Comparison of ENCODE assay signal across 11 cellular contexts in the genomic region with DNA sequence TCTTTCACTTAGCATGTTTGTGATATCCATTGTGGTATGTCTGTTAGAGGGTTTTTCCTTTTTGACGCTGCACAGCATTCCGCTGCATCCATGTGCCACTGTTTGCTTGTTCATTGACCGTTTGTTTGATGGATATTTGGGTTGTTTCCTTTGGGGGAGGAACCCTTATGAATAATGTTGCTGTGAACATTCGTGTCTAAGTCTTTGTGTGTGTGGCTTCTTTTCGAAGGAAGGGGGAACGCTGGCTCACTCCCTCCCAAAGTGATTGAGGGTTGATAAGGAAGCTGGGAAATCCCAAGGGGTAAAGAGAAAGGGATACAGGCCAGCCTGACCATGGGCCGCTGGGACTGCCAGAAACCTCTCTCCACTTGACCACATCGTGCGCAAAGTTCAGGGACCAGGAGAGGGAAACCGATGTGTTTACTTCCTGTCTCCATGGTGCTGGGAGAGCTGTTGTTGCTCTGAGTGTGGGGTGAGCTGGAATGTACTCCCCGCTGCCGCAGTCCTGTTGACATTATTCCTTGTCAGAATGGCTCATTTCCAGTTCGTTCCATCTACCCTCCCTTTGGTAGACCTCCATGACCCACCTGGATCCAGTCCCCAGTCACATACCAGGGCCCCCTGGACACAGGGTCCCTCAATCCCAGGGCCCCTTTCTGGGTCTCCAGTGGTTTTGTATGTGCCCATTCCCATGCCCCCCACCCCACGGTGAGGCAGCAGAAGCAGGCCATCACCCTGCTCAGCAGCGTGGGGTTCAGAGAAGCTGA. TPM values are rescaled to one million over a fixed set of nuclear protein-coding genes. Genes with fewer than 3 reads are reported as not detected.
DNase-seq lines count a peak whose midpoint lies in the region; ATAC-seq, FAIRE-seq and TF ChIP-seq lines count a peak whose summit lies in the region.
"Had no signal": no experiment of that assay in that cellular context is flagged by ENCODE, and none has a peak within 500 bp of the region (broad histone marks: within the 10 kb centered on the region; RNA-seq: fewer than 3 reads in every experiment).

No MANE protein-coding gene starts in this region.

- H3K27ac ChIP-seq in H1 (ENCODE audit: low read depth, low read length) (no peak overlapping the region), testis (peak overlapping the region; percentile 46 to 47)

- WGBS in H1 (ENCODE audit: extremely low coverage in 1 of 2, insufficient coverage in 1 of 2, insufficient read length in 1 of 2, insufficient replicate concordance in 2 of 2, low coverage in 1 of 2, low lambda C conversion rate in 2 of 2, missing lambda C conversion rate in 1 of 2), 2 experiments = 89% methylated on average over 15 of the region's 15 CpGs; no CpG with 5 or more reads in 1 of the 2 experiments
- WGBS in testis, 2 donors = 51 to 52% methylated on average over 15 of the region's 15 CpGs

- H3K4me1 Mint-ChIP-seq in activated naive CD8-positive, alpha-beta T cell treated with anti-CD3 and anti-CD28 coated beads, Interleukin-2, amount 50 U/mL, for 24 hours = no peaks in the 10 kb centered on the region

- no peak overlapping the region for H4K5ac ChIP-seq in H1 (ENCODE audit: insufficient read length, low read depth, low read length)

- H3K9me3 Mint-ChIP-seq in activated naive CD8-positive, alpha-beta T cell treated with anti-CD3 and anti-CD28 coated beads, Interleukin-2, amount 50 U/mL, for 24 hours = peaks cover 4% of the 10 kb centered on the region

- H3K27me3 ChIP-seq in H1 (replicated peaks in 1 of 4; ENCODE audit: control insufficient read depth in 3 of 4, extremely low read depth in 1 of 4, insufficient read depth in 3 of 4, low read length in 3 of 4) (no peaks in the 10 kb centered on the region; a peak in 1 of 7 replicates), testis (no peaks in the 10 kb centered on the region)

- H3K4me3 ChIP-seq in H1 (ENCODE audit: extremely low read depth in 1 of 4, insufficient read depth in 2 of 4, low read depth in 3 of 4, low read length in 4 of 4) (no peak overlapping the region), testis (no peak overlapping the region)
- H3K4me3 ChIP-seq: GM12878 had no signal

- no peak for TF ChIP-seq RAD21 in H1 (IDR thresholded peaks at IDR 0.05 in 1 of 2, conservative IDR thresholded peaks at IDR 0.05 in 1 of 2; ENCODE audit: low read depth in 2 of 2, low read length in 2 of 2)

- TF ChIP-seq POLR2A in H1 (IDR thresholded peaks at IDR 0.05; ENCODE audit: control extremely low read depth in 1 of 2, low read depth in 2 of 2, low read length in 2 of 2) (no peak), testis (IDR thresholded peaks at IDR 0.05) (no peak)

- no peak overlapping the region for H2BK5ac ChIP-seq in H1 (ENCODE audit: low read depth, low read length)

- H3K56ac ChIP-seq in H1 (replicated peaks; ENCODE audit: insufficient read length, low read depth, low read length) = no peak overlapping the region

- H3K79me1 ChIP-seq in H1 (ENCODE audit: low read depth, low read length) = no peaks in the 10 kb centered on the region

- H3K4me1 ChIP-seq in H1 (replicated peaks in 1 of 4; ENCODE audit: control insufficient read depth in 3 of 4, insufficient read depth in 4 of 4, low read length in 3 of 4) (peaks cover 0 to 14% (median 10%) of the 10 kb centered on the region in 4 experiments; a peak in 6 of 7 replicates), testis (peaks cover 28% of the 10 kb centered on the region)

- no peak overlapping the region for H2BK120ac ChIP-seq in H1 (replicated peaks; ENCODE audit: low read depth, low read length)

- no peak overlapping the region for H3K18ac ChIP-seq in H1 (ENCODE audit: extremely low read depth, low read length)

- no peak overlapping the region for H2BK15ac ChIP-seq in H1 (ENCODE audit: low read length)

- no peaks in the 10 kb centered on the region for H3K79me2 ChIP-seq in H1 (ENCODE audit: control insufficient read depth in 1 of 2, insufficient read depth in 2 of 2, low read length in 2 of 2)

- H3K36me3 ChIP-seq in H1 (ENCODE audit: control insufficient read depth in 2 of 4, insufficient read depth in 4 of 4, low read length in 3 of 4) = no peaks in the 10 kb centered on the region
- no peaks in the 10 kb centered on the region for H3K36me3 ChIP-seq in testis (ENCODE audit: low read depth, missing control alignments)

- peaks cover 0 to 2% of the 10 kb centered on the region in 2 experiments for H4K20me1 ChIP-seq in H1 (replicated peaks in 1 of 2; ENCODE audit: control insufficient read depth in 1 of 2, insufficient read depth in 2 of 2, low read length in 2 of 2)

- no peak overlapping the region for H2AK5ac ChIP-seq in H1 (ENCODE audit: low read depth, low read length)

- POLR2A ChIA-PET in H1 (lab: Charles Lee; ENCODE audit: partially characterized antibody) = no interaction called here

- ATAC-seq in HG02938 (IDR thresholded peaks at IDR 0.05; ENCODE audit: unreplicated experiment) = no peak
- no peak for ATAC-seq in GM18909 (IDR thresholded peaks at IDR 0.05; ENCODE audit: poor library complexity, unreplicated experiment)
- ATAC-seq in activated naive CD8-positive, alpha-beta T cell treated with anti-CD3 and anti-CD28 coated beads, Interleukin-2, amount 50 U/mL, for 24 hours = no peak
- ATAC-seq: activated CD4-positive, CD25-positive, alpha-beta regulatory T cell treated with anti-CD3 and anti-CD28 coated beads, Interleukin-2, amount 50 U/mL, for 24 hours; GM12878 had no signal

- CTCF ChIA-PET in H1 (lab: Charles Lee; ENCODE audit: partially characterized antibody) = interaction anchor here (0.6 to 7.8 kb wide), 4 partner anchors 10 to 29 kb away, joined by 3 to 47 read pairs (median 12); no protein-coding TSS in a partner anchor

- H3K14ac ChIP-seq in H1 (ENCODE audit: insufficient read length) = no peak overlapping the region

- no peak overlapping the region for H2BK20ac ChIP-seq in H1 (ENCODE audit: low read length)

- TF ChIP-seq CTCF in H1 (IDR thresholded peaks at IDR 0.05; ENCODE audit: control extremely low read depth in 1 of 3, insufficient read depth in 1 of 3, low read depth in 1 of 3, low read length in 3 of 3) (no peak), testis (IDR thresholded peaks at IDR 0.05) (no peak)

- no peak overlapping the region for H3K23ac ChIP-seq in H1 (ENCODE audit: insufficient read length)

- no peak for TF ChIP-seq EP300 in H1 (IDR thresholded peaks at IDR 0.05; ENCODE audit: borderline replicate concordance in 1 of 2, low read depth in 2 of 2, low read length in 2 of 2)

- H4K91ac ChIP-seq in H1 (replicated peaks; ENCODE audit: insufficient read length, low read length) = no peak overlapping the region

- intact Hi-C loops in testis (cut with DNase I; ENCODE audit: low total_unique reads) = loop anchor here (5.0 kb wide), 1 partner anchor 164 kb away; a partner anchor contains a TSS

- no peak for DNase-seq in H1 (ENCODE audit: low read depth in 1 of 2, low spot score in 2 of 2)
- peak; percentile 99 to 100 for DNase-seq in lung microvascular endothelial cell (ENCODE audit: low read depth in 2 of 2)
- DNase-seq in testis = peak; percentile 72
- no peak for DNase-seq in activated CD4-positive, CD25-positive, alpha-beta regulatory T cell (lab: John Stamatoyannopoulos, UW)
- DNase-seq in activated naive CD8-positive, alpha-beta T cell treated with anti-CD3 and anti-CD28 coated beads, Interleukin-2, amount 50 U/mL, for 24 hours = no peak
- DNase-seq: NCI-H1105 had no signal

- peaks cover 3% of the 10 kb centered on the region for H3K36me3 Mint-ChIP-seq in activated naive CD8-positive, alpha-beta T cell treated with anti-CD3 and anti-CD28 coated beads, Interleukin-2, amount 50 U/mL, for 24 hours (ENCODE audit: low read depth)

- no peak overlapping the region for H3K27ac Mint-ChIP-seq in activated naive CD8-positive, alpha-beta T cell treated with anti-CD3 and anti-CD28 coated beads, Interleukin-2, amount 50 U/mL, for 24 hours

- no peak overlapping the region for H4K8ac ChIP-seq in H1 (ENCODE audit: extremely low read depth, insufficient read depth, low read length)

- H2BK12ac ChIP-seq in H1 (ENCODE audit: low read depth, low read length) = no peak overlapping the region

- no peaks in the 10 kb centered on the region for H3K27me3 Mint-ChIP-seq in activated naive CD8-positive, alpha-beta T cell treated with anti-CD3 and anti-CD28 coated beads, Interleukin-2, amount 50 U/mL, for 24 hours

- no peak overlapping the region for H3K4me3 Mint-ChIP-seq in activated naive CD8-positive, alpha-beta T cell treated with anti-CD3 and anti-CD28 coated beads, Interleukin-2, amount 50 U/mL, for 24 hours

- H3K23me2 ChIP-seq in H1 (ENCODE audit: low read depth, low read length) = no peaks in the 10 kb centered on the region

- no peak overlapping the region for H2AFZ ChIP-seq in H1 (ENCODE audit: low read length)

- no peak for FAIRE-seq in H1 (lab: Jason Lieb, UNC)
- FAIRE-seq: GM12878 had no signal

- H3K4ac ChIP-seq in H1 (replicated peaks; ENCODE audit: insufficient read length, low read depth, low read length) = no peak overlapping the region

- 0 out of 4 replicates have a peak, but pooled peaks cover 3% of the 10 kb centered on the region in 2 experiments for H3K9me3 ChIP-seq in H1 (ENCODE audit: insufficient read depth in 2 of 2, low read depth in 1 of 2, low read length in 1 of 2)
- H3K9me3 ChIP-seq in testis = no peaks in the 10 kb centered on the region

- no peak overlapping the region for H3K4me2 ChIP-seq in H1 (ENCODE audit: insufficient read depth in 1 of 2, low read depth in 2 of 2, low read length in 2 of 2)

- no peak overlapping the region for H3K9ac ChIP-seq in H1 (replicated peaks in 1 of 4; ENCODE audit: extremely low read depth in 1 of 4, low read depth in 3 of 4, low read length in 3 of 4)

RNA-seq across cellular contexts. Expression of a gene that starts 39.6 kb away (rescaled TPM):
- polyA plus RNA-seq in PFSK-1 (2012; ENCODE audit: insufficient read length, low read depth) = 52.6 TPM
- 11.1 and 11.2 TPM in 2 replicates for total RNA-seq in H1 (2021; fragmentation: NEBNext Ultra II Directional; extraction: Animal tissue kit (Norgen Biotek cat#: 25700))
- polyA plus RNA-seq in H1 (2011; rRNA removed) = 11.3 and 16.1 TPM in 2 replicates
- polyA plus RNA-seq in H1 (2011; cell fraction: cytosol; rRNA removed) = 11.0 TPM
- 19.6 TPM for polyA plus RNA-seq in H1 (2011; cell fraction: nucleus; rRNA removed)
- polyA plus RNA-seq in H1 (2012, experiment 1 of 2) = 9.2 to 14.1 TPM (median 13.6 TPM) in 4 replicates
- polyA plus RNA-seq in H1 (2012, experiment 2 of 2) = 16.1 TPM
- 8.8 TPM for polyA plus RNA-seq in H1 (2013, experiment 1 of 2)
- 7.7 TPM for polyA plus RNA-seq in H1 (2013, experiment 2 of 2)
- polyA minus RNA-seq in H1 (2011; rRNA and poly(A)+ RNA removed) = 9.0 and 12.8 TPM in 2 replicates
- polyA minus RNA-seq in H1 (2011; cell fraction: cytosol; rRNA and poly(A)+ RNA removed) = 4.8 TPM
- 22.9 TPM for polyA minus RNA-seq in H1 (2011; cell fraction: nucleus; rRNA and poly(A)+ RNA removed)
- total RNA-seq in lung microvascular endothelial cell = 17.9 and 21.8 TPM in 2 replicates
- total RNA-seq in testis = 10 to 100 TPM; 23.5 to 31.6 TPM
- polyA plus RNA-seq in testis (ENCODE audit: insufficient read depth, low read depth, low replicate concordance) = 25.0 TPM

RNA-seq across cellular contexts. Expression of a gene that starts 55.7 kb away (rescaled TPM):
- 0.16 TPM for polyA plus RNA-seq in PFSK-1 (2012; ENCODE audit: insufficient read length, low read depth)
- 0.04 and 0.06 TPM in 2 replicates for total RNA-seq in H1 (2021; fragmentation: NEBNext Ultra II Directional; extraction: Animal tissue kit (Norgen Biotek cat#: 25700))
- 0.06 and 0.13 TPM in 2 replicates for polyA plus RNA-seq in H1 (2011; rRNA removed)
- polyA plus RNA-seq in H1 (2011; cell fraction: cytosol; rRNA removed) = 0.16 TPM
- 0.34 TPM for polyA plus RNA-seq in H1 (2011; cell fraction: nucleus; rRNA removed)
- 0.20 to 0.34 TPM (median 0.27 TPM) in 4 replicates for polyA plus RNA-seq in H1 (2012, experiment 1 of 2)
- 0.07 TPM for polyA plus RNA-seq in H1 (2012, experiment 2 of 2)
- 0.04 TPM for polyA plus RNA-seq in H1 (2013, experiment 1 of 2)
- polyA plus RNA-seq in H1 (2013, experiment 2 of 2) = 0.04 TPM
- polyA minus RNA-seq in H1 (2011; rRNA and poly(A)+ RNA removed) = 0.09 and 0.22 TPM in 2 replicates
- polyA minus RNA-seq in H1 (2011; cell fraction: cytosol; rRNA and poly(A)+ RNA removed) = 0.29 TPM
- 0.30 TPM for polyA minus RNA-seq in H1 (2011; cell fraction: nucleus; rRNA and poly(A)+ RNA removed)
- total RNA-seq in lung microvascular endothelial cell = 2.8 and 19.6 TPM in 2 replicates
- 1 to 10 TPM in 1 of 2 donors, under 1 TPM in 1; 0.62 to 1.1 TPM for total RNA-seq in testis
- polyA plus RNA-seq in testis (ENCODE audit: insufficient read depth, low read depth, low replicate concordance) = 0.69 TPM

Comparison
In these comparisons a context has a peak if more than half of its experiments do, and no peak if none do; other contexts are left out.
1. DNase-seq: peak in lung microvascular endothelial cell (2 of 2) and testis (single experiment); none in H1 (0 of 2), activated CD4-positive, CD25-positive, alpha-beta regulatory T cell (0 of 4) and activated naive CD8-positive, alpha-beta T cell treated with anti-CD3 and anti-CD28 coated beads, Interleukin-2, amount 50 U/mL, for 24 hours (single experiment).